22 cellular contexts compared by ENCODE assay signal in the genomic region with DNA sequence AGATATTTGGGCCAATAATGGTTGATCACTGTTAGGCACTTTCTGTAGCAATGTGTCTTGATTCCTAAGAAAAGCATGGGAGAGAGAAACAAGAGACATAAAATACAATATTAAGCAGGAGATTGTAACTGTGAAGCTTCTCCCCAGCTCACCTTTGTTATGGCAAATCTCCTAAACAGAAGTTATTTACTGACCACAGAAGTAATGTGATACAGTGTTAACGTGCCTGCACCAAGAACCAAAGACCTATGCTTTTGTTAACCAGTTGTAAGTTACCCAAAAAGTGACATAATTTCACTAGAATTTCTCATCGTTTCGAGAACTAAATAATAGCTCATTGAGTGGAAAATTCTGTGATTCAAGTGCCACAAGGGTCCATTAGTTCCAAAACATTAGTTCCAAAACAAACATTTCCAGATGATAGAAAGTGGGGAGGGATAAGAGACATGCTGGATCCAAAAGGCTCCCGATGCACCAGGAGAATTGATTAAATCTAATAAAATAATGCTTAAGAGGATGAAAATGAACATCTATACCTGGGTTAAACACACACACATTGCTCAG. TPM values are rescaled to one million over a fixed set of nuclear protein-coding genes. Genes with fewer than 3 reads are reported as not detected.
A peak's percentile ranks its signal among the peaks of the same experiment; 100 is the strongest.
DNase-seq lines count a peak whose midpoint lies in the region; ATAC-seq and TF ChIP-seq lines count a peak whose summit lies in the region.
"Had no signal": no experiment of that assay in that cellular context is flagged by ENCODE, and none has a peak within 500 bp of the region (broad histone marks: within the 10 kb centered on the region; RNA-seq: fewer than 3 reads in every experiment).

No MANE protein-coding gene starts in this region.

- peak overlapping the region; percentile 2 to 73 (median 34) for H3K27ac ChIP-seq in Peyer's patch
- H3K27ac ChIP-seq in coronary artery: peak overlapping the region; percentile 66 to 84
- H3K27ac ChIP-seq in muscle layer of duodenum (ENCODE audit: low read length): peak overlapping the region; percentile 34
- H3K27ac ChIP-seq in tibial artery: peak overlapping the region; percentile 80 to 81

- H3K4me1 ChIP-seq in Peyer's patch: no peaks in the 10 kb centered on the region
- peaks cover 5 to 11% of the 10 kb centered on the region in 2 donors for H3K4me1 ChIP-seq in muscle layer of duodenum (ENCODE audit: control insufficient read depth in 1 of 2, insufficient read depth in 2 of 2, low read length in 2 of 2)
- peaks cover 0 to 97% (median 46%) of the 10 kb centered on the region in 4 donors for H3K4me1 ChIP-seq in tibial artery
- no peaks in the 10 kb centered on the region for H3K4me1 ChIP-seq in mucosa of descending colon (ENCODE audit: low read depth)
- H3K4me1 ChIP-seq: HAP-1 had no signal

- H3K4me3 ChIP-seq in Peyer's patch: no peak overlapping the region
- no peak overlapping the region for H3K4me3 ChIP-seq in coronary artery
- H3K4me3 ChIP-seq in muscle layer of duodenum (ENCODE audit: low read depth in 1 of 2, low read length in 2 of 2): no peak overlapping the region
- H3K4me3 ChIP-seq in tibial artery: no peak overlapping the region
- H3K4me3 ChIP-seq in mucosa of descending colon: no peak overlapping the region
- H3K4me3 ChIP-seq: HAP-1 had no signal

- H3K36me3 ChIP-seq in Peyer's patch: no peaks in the 10 kb centered on the region
- no peaks in the 10 kb centered on the region for H3K36me3 ChIP-seq in muscle layer of duodenum (ENCODE audit: control insufficient read depth in 1 of 2, insufficient read depth in 2 of 2, low read length in 2 of 2)
- H3K36me3 ChIP-seq in tibial artery: no peaks in the 10 kb centered on the region
- no peaks in the 10 kb centered on the region for H3K36me3 ChIP-seq in mucosa of descending colon (ENCODE audit: low read depth)
- H3K36me3 ChIP-seq: HAP-1 had no signal

- H3K27me3 ChIP-seq in Peyer's patch (no peaks in the 10 kb centered on the region), muscle layer of duodenum (ENCODE audit: low read depth, low read length) (no peaks in the 10 kb centered on the region), tibial artery (no peaks in the 10 kb centered on the region)

- no peak for TF ChIP-seq CTCF in Peyer's patch (IDR thresholded peaks at IDR 0.05)
- no peak for TF ChIP-seq CTCF in coronary artery (IDR thresholded peaks at IDR 0.05)
- TF ChIP-seq CTCF in tibial artery (IDR thresholded peaks at IDR 0.05): no peak
- TF ChIP-seq CTCF in mucosa of descending colon (IDR thresholded peaks at IDR 0.05): no peak

- DNase-seq in Peyer's patch (no peak), coronary artery (ENCODE audit: low spot score) (no peak), tibial artery (no peak), mucosa of descending colon (no peak), erythroblast (lab: John Stamatoyannopoulos, UW) (no peak)
- DNase-seq: activated naive CD4-positive, alpha-beta T cell; activated T-cell treated with anti-CD3 and anti-CD28 coated beads, Interleukin-2, amount 50 U/mL, for 1 hour; amygdala; CD8-positive, alpha-beta T cell; DMS153; GF-D8; kidney glomerular epithelial cell; naive thymus-derived CD4-positive, alpha-beta T cell; NCI-H1930; NCI-H345; PC-3; stimulated activated CD8-positive, alpha-beta memory T cell treated with anti-CD3 and anti-CD28 coated beads, Interleukin-4, amount 100 ng/mL, for 48 hours; substantia nigra had no signal

- H3K9me3 ChIP-seq in Peyer's patch (no peaks in the 10 kb centered on the region), muscle layer of duodenum (ENCODE audit: control insufficient read depth in 1 of 2, low read length in 2 of 2) (no peaks in the 10 kb centered on the region), tibial artery (no peaks in the 10 kb centered on the region), mucosa of descending colon (no peaks in the 10 kb centered on the region)
- H3K9me3 ChIP-seq: HAP-1 had no signal

- TF ChIP-seq POLR2A in Peyer's patch (IDR thresholded peaks at IDR 0.05) (no peak), erythroblast (IDR thresholded peaks at IDR 0.05; ENCODE audit: low read length) (no peak)

- intact Hi-C loops in tibial artery (cut with DNase I; ENCODE audit: low total_unique reads): no loop called here
- intact Hi-C loops in mucosa of descending colon (cut with DNase I, micrococcal nuclease): no loop called here

- ATAC-seq in mucosa of descending colon (no peak), GM21717 (IDR thresholded peaks at IDR 0.05; ENCODE audit: unreplicated experiment) (no peak)
- ATAC-seq: CD8-positive, alpha-beta T cell; naive thymus-derived CD4-positive, alpha-beta T cell; PC-3; sciatic nerve had no signal

RNA-seq across cellular contexts. Expression of a gene that starts 14.3 kb away (rescaled TPM):
- 10 to 100 TPM in 2 of 4 donors, 1 to 10 TPM in 2; 2.3 to 31.4 (median 10.7) TPM for total RNA-seq in Peyer's patch
- total RNA-seq in mucosa of descending colon: 10 to 100 TPM in 1 of 3 donors, 1 to 10 TPM in 2; 1.4 to 31.6 (median 5.2) TPM
- total RNA-seq: CD8-positive, alpha-beta T cell; PC-3 had no signal
